ENCODE assay signal across 1 cellular context in genomic region chr7:128069367-128070364, GRCh38.
A peak's percentile ranks its signal among the peaks of the same experiment; 100 is the strongest.
TF ChIP-seq lines count a peak whose summit lies in the region.

No MANE protein-coding gene starts in this region.

TF ChIP-seq in K562, 482 proteins besides CTCF, POLR2A, EP300 and RAD21 (continued from another document):
- TF ChIP-seq ATF4 (CRISPR knock-in tag; IDR thresholded peaks at IDR 0.05) (no peak), MYBL2 (IDR thresholded peaks at IDR 0.05; ENCODE audit: low read depth) (no peak), MYBL2 (CRISPR knock-in tag; IDR thresholded peaks at IDR 0.05; ENCODE audit: borderline replicate concordance) (no peak), THAP7 (CRISPR knock-in tag; IDR thresholded peaks at IDR 0.05) (no peak), SRSF3 (IDR thresholded peaks at IDR 0.05; ENCODE audit: insufficient read depth, low read length) (no peak), U2AF2 (optimal IDR thresholded peaks at IDR 0.05; ENCODE audit: low read depth, low read length) (no peak), ILK (tag; IDR thresholded peaks at IDR 0.05; ENCODE audit: borderline replicate concordance, low read depth) (no peak), ZNF785 (CRISPR knock-in tag; IDR thresholded peaks at IDR 0.05) (no peak), ARID3B (CRISPR knock-in tag; IDR thresholded peaks at IDR 0.05; ENCODE audit: borderline replicate concordance) (no peak), CEBPB (tag; IDR thresholded peaks at IDR 0.05) (peak; percentile 38; the same call in 1 of the 2 replicates), POLR3G (IDR thresholded peaks at IDR 0.05; ENCODE audit: extremely low read depth, insufficient read length, insufficient replicate concordance) (no peak), ESRRA (IDR thresholded peaks at IDR 0.05; ENCODE audit: borderline replicate concordance, low read depth) (peak; percentile 68; the same call in 1 of the 2 replicates), PHB (CRISPR knock-in tag; IDR thresholded peaks at IDR 0.05) (no peak), SNIP1 (IDR thresholded peaks at IDR 0.05; ENCODE audit: low read depth) (no peak), EWSR1 (IDR thresholded peaks at IDR 0.05; ENCODE audit: borderline replicate concordance, low read depth, partially characterized antibody) (no peak), RUNX1 (IDR thresholded peaks at IDR 0.05; ENCODE audit: low read depth) (no peak), HNRNPUL1 (IDR thresholded peaks at IDR 0.05; ENCODE audit: low read length) (no peak), TCFL5 (CRISPR knock-in tag; conservative IDR thresholded peaks at IDR 0.05) (no peak), E2F4 (CRISPR knock-in tag; IDR thresholded peaks at IDR 0.05; ENCODE audit: low read depth) (no peak)
- TF ChIP-seq, protein P1, sequence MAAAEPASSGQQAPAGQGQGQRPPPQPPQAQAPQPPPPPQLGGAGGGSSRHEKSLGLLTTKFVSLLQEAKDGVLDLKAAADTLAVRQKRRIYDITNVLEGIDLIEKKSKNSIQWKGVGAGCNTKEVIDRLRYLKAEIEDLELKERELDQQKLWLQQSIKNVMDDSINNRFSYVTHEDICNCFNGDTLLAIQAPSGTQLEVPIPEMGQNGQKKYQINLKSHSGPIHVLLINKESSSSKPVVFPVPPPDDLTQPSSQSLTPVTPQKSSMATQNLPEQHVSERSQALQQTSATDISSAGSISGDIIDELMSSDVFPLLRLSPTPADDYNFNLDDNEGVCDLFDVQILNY (CRISPR knock-in tag; IDR thresholded peaks at IDR 0.05), result no peak
- TF ChIP-seq, protein P2, sequence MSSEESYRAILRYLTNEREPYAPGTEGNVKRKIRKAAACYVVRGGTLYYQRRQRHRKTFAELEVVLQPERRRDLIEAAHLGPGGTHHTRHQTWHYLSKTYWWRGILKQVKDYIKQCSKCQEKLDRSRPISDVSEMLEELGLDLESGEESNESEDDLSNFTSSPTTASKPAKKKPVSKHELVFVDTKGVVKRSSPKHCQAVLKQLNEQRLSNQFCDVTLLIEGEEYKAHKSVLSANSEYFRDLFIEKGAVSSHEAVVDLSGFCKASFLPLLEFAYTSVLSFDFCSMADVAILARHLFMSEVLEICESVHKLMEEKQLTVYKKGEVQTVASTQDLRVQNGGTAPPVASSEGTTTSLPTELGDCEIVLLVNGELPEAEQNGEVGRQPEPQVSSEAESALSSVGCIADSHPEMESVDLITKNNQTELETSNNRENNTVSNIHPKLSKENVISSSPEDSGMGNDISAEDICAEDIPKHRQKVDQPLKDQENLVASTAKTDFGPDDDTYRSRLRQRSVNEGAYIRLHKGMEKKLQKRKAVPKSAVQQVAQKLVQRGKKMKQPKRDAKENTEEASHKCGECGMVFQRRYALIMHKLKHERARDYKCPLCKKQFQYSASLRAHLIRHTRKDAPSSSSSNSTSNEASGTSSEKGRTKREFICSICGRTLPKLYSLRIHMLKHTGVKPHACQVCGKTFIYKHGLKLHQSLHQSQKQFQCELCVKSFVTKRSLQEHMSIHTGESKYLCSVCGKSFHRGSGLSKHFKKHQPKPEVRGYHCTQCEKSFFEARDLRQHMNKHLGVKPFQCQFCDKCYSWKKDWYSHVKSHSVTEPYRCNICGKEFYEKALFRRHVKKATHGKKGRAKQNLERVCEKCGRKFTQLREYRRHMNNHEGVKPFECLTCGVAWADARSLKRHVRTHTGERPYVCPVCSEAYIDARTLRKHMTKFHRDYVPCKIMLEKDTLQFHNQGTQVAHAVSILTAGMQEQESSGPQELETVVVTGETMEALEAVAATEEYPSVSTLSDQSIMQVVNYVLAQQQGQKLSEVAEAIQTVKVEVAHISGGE (CRISPR knock-in tag; IDR thresholded peaks at IDR 0.05), result no peak
